In genomic region chr17:54968259-54968953, GRCh38 we compare ENCODE assay signal across 8 cellular contexts. TPM values are rescaled to one million over a fixed set of nuclear protein-coding genes. Genes with fewer than 3 reads are reported as not detected.
DNase-seq lines count a peak whose midpoint lies in the region; ATAC-seq and TF ChIP-seq lines count a peak whose summit lies in the region.

COX11 (minus strand) TSS chr17:54968654; CDS start chr17:54968646, 8 bp downstream.
STXBP4 (plus strand) TSS chr17:54968765; CDS start chr17:54986220, 17,455 bp downstream.

- H3K4me1 ChIP-seq in heart right ventricle (peaks cover 3 to 32% (median 26%) of the 10 kb centered on the region in 9 donors), transverse colon (peaks cover 5 to 32% (median 22%) of the 10 kb centered on the region in 4 donors)

- H3K9ac ChIP-seq in SU-DHL-6 (ENCODE audit: low read length), result peak within 1 kb of the TSS; percentile 86

- peaks cover 40% of the 10 kb centered on the region for H3K79me2 ChIP-seq in SU-DHL-6 (ENCODE audit: insufficient read depth, low read length)

- ATAC-seq in HG02840 (IDR thresholded peaks at IDR 0.05; ENCODE audit: low FRiP score, unreplicated experiment), result peak; percentile 95
- peak; percentile 99 to 100 (median 99) for ATAC-seq in heart right ventricle

- no peaks in the 10 kb centered on the region for H3K9me3 ChIP-seq in SU-DHL-6 (ENCODE audit: insufficient read depth, low read length)
- H3K9me3 ChIP-seq in heart right ventricle, result no peaks in the 10 kb centered on the region
- no peaks in the 10 kb centered on the region for H3K9me3 ChIP-seq in transverse colon

- TF ChIP-seq EP300 in transverse colon (IDR thresholded peaks at IDR 0.05; ENCODE audit: low read depth), result no peak

- H3K27ac ChIP-seq in SU-DHL-6 (ENCODE audit: low read depth, low read length) (peak within 1 kb of the TSS; percentile 55), heart right ventricle (peak within 1 kb of the TSS; percentile 51 to 91 (median 86)), transverse colon (peak within 1 kb of the TSS; percentile 86 to 95 (median 91))

- H3K27me3 ChIP-seq in SU-DHL-6 (ENCODE audit: low read length) (no peaks in the 10 kb centered on the region), heart right ventricle (no peaks in the 10 kb centered on the region), transverse colon (no peaks in the 10 kb centered on the region)

- H3F3A ChIP-seq in SU-DHL-6 (ENCODE audit: insufficient read depth), result no peaks in the 10 kb centered on the region

- TF ChIP-seq POLR2A in transverse colon (IDR thresholded peaks at IDR 0.05), result peak; percentile 71

- H3K36me3 ChIP-seq in SU-DHL-6 (ENCODE audit: low read length), result peaks cover 18% of the 10 kb centered on the region
- peaks cover 0 to 22% (median 12%) of the 10 kb centered on the region in 9 donors for H3K36me3 ChIP-seq in heart right ventricle
- peaks cover 0 to 13% (median 4%) of the 10 kb centered on the region in 4 donors for H3K36me3 ChIP-seq in transverse colon

- no peaks in the 10 kb centered on the region for H4K20me1 ChIP-seq in SU-DHL-6 (ENCODE audit: low read depth, low read length)

- peak within 1 kb of the TSS; percentile 92 for H3K4me3 ChIP-seq in SU-DHL-6 (ENCODE audit: insufficient read depth, low read length, poor library complexity, severe bottlenecking)
- peak within 1 kb of the TSS; percentile 75 to 98 (median 84) for H3K4me3 ChIP-seq in heart right ventricle
- H3K4me3 ChIP-seq in transverse colon, result peak within 1 kb of the TSS; percentile 75 to 99 (median 88)

- intact Hi-C loops in heart right ventricle (cut with DNase I), result no loop called here
- intact Hi-C loops in transverse colon (cut with DNase I; ENCODE audit: low total_unique reads), result no loop called here

- peak within 1 kb of the TSS; percentile 81 for H2AFZ ChIP-seq in SU-DHL-6 (ENCODE audit: low read depth, low read length, severe bottlenecking)

- in situ Hi-C loops in GM13976 (cut with MboI; ENCODE audit: low sequenced_read_pairs, unreplicated experiment), result no loop called here
- in situ Hi-C loops in transverse colon (cut with MboI; ENCODE audit: low pct_ligation_motif_present in 1 of 4, low pct_unique_long_range_greater_than_20kb in 1 of 4, low sequenced_read_pairs in 3 of 4), result no loop called here

- H3K9me2 ChIP-seq in SU-DHL-6 (replicated peaks; ENCODE audit: insufficient read depth, low read length), result no peaks in the 10 kb centered on the region

- peak; percentile 94 for DNase-seq in GM13976 (ENCODE audit: low spot score)
- peak; percentile 62 for DNase-seq in NCI-H1417 treated with DMSO at 0.1 percent for 48 hours (lab: John Stamatoyannopoulos, UW)
- DNase-seq in amniotic epithelial cell (ENCODE audit: low read depth), result peak; percentile 96
- peak; percentile 94 to 95 for DNase-seq in heart right ventricle
- DNase-seq in pons (ENCODE audit: low spot score), result peak; percentile 98
- peak; percentile 96 for DNase-seq in transverse colon

- TF ChIP-seq CTCF in GM13976 (IDR thresholded peaks at IDR 0.05; ENCODE audit: borderline replicate concordance, control extremely low read depth, extremely low read depth, insufficient read depth, missing control alignments), result peak; percentile 49
- peak; percentile 55 for TF ChIP-seq CTCF in SU-DHL-6 (IDR thresholded peaks at IDR 0.05; ENCODE audit: insufficient read depth, low read length, poor library complexity, severe bottlenecking)
- TF ChIP-seq CTCF in heart right ventricle (IDR thresholded peaks at IDR 0.05), result peak in 7 of 9 donors; percentile 16 to 64 (median 49)
- TF ChIP-seq CTCF in transverse colon (IDR thresholded peaks at IDR 0.05), result peak; percentile 33 to 59 (median 47)

- WGBS in heart right ventricle, 2 donors, result 0% methylated on average over 56 of the region's 56 CpGs
- 0% methylated on average over 55 of the region's 56 CpGs; no CpG with 5 or more reads in 1 of the 2 donors for WGBS in transverse colon (ENCODE audit: low coverage in 1 of 2), 2 donors

- peak within 1 kb of the TSS; percentile 70 for H3K4me2 ChIP-seq in SU-DHL-6 (ENCODE audit: low read depth, low read length, poor library complexity, severe bottlenecking)

RNA-seq across cellular contexts. Expression of gene COX11, which starts in this region (rescaled TPM):
- total RNA-seq in heart right ventricle (10 to 100 TPM; 38.5 to 64.6 (median 56.7) TPM), transverse colon (10 to 100 TPM; 19.3 to 63.4 (median 37.5) TPM)
- polyA plus RNA-seq in heart right ventricle, result 10 to 100 TPM; 18.9 to 35.6 TPM

RNA-seq across cellular contexts. Expression of gene STXBP4, which starts in this region (rescaled TPM):
- total RNA-seq in heart right ventricle, result 1 to 10 TPM; 3.4 to 8.3 (median 5.1) TPM
- 1 to 10 TPM in 1 of 2 donors, under 1 TPM in 1; 0.77 to 1.0 TPM for polyA plus RNA-seq in heart right ventricle
- total RNA-seq in transverse colon, result 10 to 100 TPM in 1 of 4 donors, 1 to 10 TPM in 3; 1.4 to 16.2 (median 4.4) TPM

Comparison
In these comparisons a context has a peak if more than half of its experiments do, and no peak if none do; other contexts are left out.
1. Peak in every context shown above with its lines: DNase-seq, ATAC-seq, H3K4me3 ChIP-seq and H3K27ac ChIP-seq.